ENCODE assay signal across 15 cellular contexts in genomic region chr5:1466631-1467265, GRCh38. TPM values are rescaled to one million over a fixed set of nuclear protein-coding genes. Genes with fewer than 3 reads are reported as not detected.
DNase-seq lines count a peak whose midpoint lies in the region; ATAC-seq and TF ChIP-seq lines count a peak whose summit lies in the region.
"Had no signal": no experiment of that assay in that cellular context is flagged by ENCODE, and none has a peak within 500 bp of the region (broad histone marks: within the 10 kb centered on the region; RNA-seq: fewer than 3 reads in every experiment).

No MANE protein-coding gene starts in this region.

- H3K9me3 ChIP-seq in BE2C: no peaks in the 10 kb centered on the region
- H3K9me3 ChIP-seq in IMR-90 (ENCODE audit: control insufficient read depth, insufficient read depth, low read length): no peaks in the 10 kb centered on the region; the same call in 1 of the 2 replicates

- H4K20me1 ChIP-seq in IMR-90 (ENCODE audit: insufficient read depth, low read length): peaks cover 15% of the 10 kb centered on the region

- no peak overlapping the region for H3K4ac ChIP-seq in IMR-90 (ENCODE audit: low read depth, low read length)

- H3K14ac ChIP-seq in IMR-90 (replicated peaks; ENCODE audit: low read depth, low read length): no peak overlapping the region

- H3K36me3 ChIP-seq in BE2C (peaks cover 46% of the 10 kb centered on the region), IMR-90 (ENCODE audit: control insufficient read depth, insufficient read depth, low read length) (peaks cover 82% of the 10 kb centered on the region)

- H3K4me3 ChIP-seq in BE2C (ENCODE audit: low read depth, low read length): no peak overlapping the region
- no peak overlapping the region for H3K4me3 ChIP-seq in IMR-90 (ENCODE audit: insufficient read depth, low read depth, low read length)
- H3K4me3 ChIP-seq: MG63 had no signal

- no peak overlapping the region for H3K23ac ChIP-seq in IMR-90 (ENCODE audit: low read depth, low read length)

- intact Hi-C loops in IMR-90 (cut with micrococcal nuclease) (no loop called here), sciatic nerve (cut with DNase I) (no loop called here)

- no peak for TF ChIP-seq POLR2A in IMR-90 (IDR thresholded peaks at IDR 0.05; ENCODE audit: low read depth, low read length)

- H3K9ac ChIP-seq in IMR-90 (ENCODE audit: low read depth, low read length): no peak overlapping the region

- DNase-seq in BE2C (peak; percentile 13), IMR-90 (no peak), islet precursor cell (peak; percentile 34), sciatic nerve (ENCODE audit: low spot score) (peak; percentile 54), inferior parietal cortex (ENCODE audit: extremely low spot score) (no peak)
- DNase-seq in stimulated activated CD4-positive, alpha-beta T cell treated with anti-CD3 and anti-CD28 coated beads, Interleukin-15, amount 100 ng/mL, for 24 hours: no peak
- DNase-seq: CD8-positive, alpha-beta T cell; DMS 273 treated with DMSO at 0.1 percent for 48 hours; MG63; NCI-H1930; NCI-H2171; NCI-H446 treated with DMSO at 0.1 percent for 48 hours; NCI-H748 treated with DMSO at 0.1 percent for 48 hours had no signal

- H4K8ac ChIP-seq in IMR-90 (ENCODE audit: low read depth in 2 of 2, low read length in 2 of 2): no peak overlapping the region

- ATAC-seq in IMR-90 (ENCODE audit: low read depth): no peak
- no peak for ATAC-seq in sciatic nerve
- no peak for ATAC-seq in GM18867 (IDR thresholded peaks at IDR 0.05; ENCODE audit: unreplicated experiment)
- ATAC-seq: CD8-positive, alpha-beta T cell had no signal

- no TSS peak for BruUV-seq in IMR-90 (replicated peaks; lab: Mats Ljungman, UMichigan)

- in situ Hi-C loops in IMR-90 (cut with MboI; ENCODE audit: low sequenced_read_pairs): no loop called here

- H2BK15ac ChIP-seq in IMR-90 (ENCODE audit: low read depth, low read length): no peak overlapping the region

- dilution Hi-C loops in IMR-90 (cut with HindIII; ENCODE audit: low sequenced_read_pairs, unreplicated experiment): no loop called here

- no peak overlapping the region for H3K18ac ChIP-seq in IMR-90 (ENCODE audit: low read depth, low read length)

- 88% methylated on average over 19 of the region's 37 CpGs; no CpG with 5 or more reads in 1 of the 2 experiments for WGBS in IMR-90 (ENCODE audit: extremely low coverage in 2 of 2, insufficient read length in 1 of 2), 2 experiments

- H3K27ac ChIP-seq in IMR-90 (ENCODE audit: insufficient read depth, low read length): no peak overlapping the region

- H3K27me3 ChIP-seq in BE2C: no peaks in the 10 kb centered on the region
- H3K27me3 ChIP-seq in IMR-90 (ENCODE audit: control insufficient read depth, insufficient read depth, low read length): no peaks in the 10 kb centered on the region
- H3K27me3 ChIP-seq: MG63 had no signal

- H3K4me2 ChIP-seq in IMR-90 (ENCODE audit: low read depth, low read length): no peak overlapping the region

- no peak overlapping the region for H2BK20ac ChIP-seq in IMR-90 (ENCODE audit: low read depth, low read length)

- no peaks in the 10 kb centered on the region for H3K4me1 ChIP-seq in BE2C
- H3K4me1 ChIP-seq in IMR-90 (ENCODE audit: control insufficient read depth, insufficient read depth, low read length): no peaks in the 10 kb centered on the region

- H2BK5ac ChIP-seq in IMR-90 (ENCODE audit: low read depth, low read length, poor library complexity, severe bottlenecking): no peak overlapping the region

- H3K56ac ChIP-seq in IMR-90 (ENCODE audit: extremely low read depth, insufficient read depth, low read length): no peak overlapping the region

- no peak overlapping the region for H2BK120ac ChIP-seq in IMR-90 (ENCODE audit: low read depth, low read length)

- no peak overlapping the region for H2AK5ac ChIP-seq in IMR-90 (ENCODE audit: low read depth, low read length)

- H3K79me1 ChIP-seq in IMR-90 (ENCODE audit: low read depth in 1 of 2, low read length in 2 of 2): peaks cover 4 to 10% of the 10 kb centered on the region in 2 experiments; a peak in 1 of 4 replicates

- H4K5ac ChIP-seq in IMR-90 (ENCODE audit: low read depth, low read length): no peak overlapping the region

- peaks cover 8% of the 10 kb centered on the region for H3K9me1 ChIP-seq in IMR-90 (ENCODE audit: insufficient read depth, low read length)

- H4K91ac ChIP-seq in IMR-90 (ENCODE audit: insufficient read depth, low read depth, low read length): no peak overlapping the region

- H2AFZ ChIP-seq in IMR-90 (replicated peaks; ENCODE audit: low read length, poor library complexity): no peak overlapping the region

- H2AK9ac ChIP-seq in IMR-90 (replicated peaks; ENCODE audit: low read depth, low read length, poor library complexity): peak overlapping the region; percentile 50

- CTCF ChIA-PET in IMR-90 (lab: Yijun Ruan, JAX): no interaction called here

- TF ChIP-seq CTCF in BE2C (IDR thresholded peaks at IDR 0.05; ENCODE audit: low read depth, low read length) (no peak), IMR-90 (conservative IDR thresholded peaks at IDR 0.05; ENCODE audit: low read depth, low read length) (no peak)

- TF ChIP-seq RAD21 in IMR-90 (IDR thresholded peaks at IDR 0.05; ENCODE audit: low read length): no peak

- POLR2A ChIA-PET in IMR-90 (lab: Charles Lee; ENCODE audit: unreplicated experiment): no interaction called here

TF ChIP-seq in IMR-90, 13 proteins besides CTCF, POLR2A, EP300 and RAD21:
- TF ChIP-seq RCOR1 (IDR thresholded peaks at IDR 0.05; ENCODE audit: insufficient replicate concordance, low read length) (no peak), CHD1 (IDR thresholded peaks at IDR 0.05; ENCODE audit: low read depth, low read length) (no peak), SMC3 (IDR thresholded peaks at IDR 0.05; ENCODE audit: low read depth, low read length) (no peak), USF2 (IDR thresholded peaks at IDR 0.05; ENCODE audit: low read depth, low read length) (no peak), BHLHE40 (IDR thresholded peaks at IDR 0.05; ENCODE audit: low read depth, low read length) (no peak), NFE2L2 (IDR thresholded peaks at IDR 0.05; ENCODE audit: low read depth, low read length) (no peak), CEBPB (IDR thresholded peaks at IDR 0.05; ENCODE audit: low read depth, low read length) (no peak), RFX5 (IDR thresholded peaks at IDR 0.05; ENCODE audit: low read depth, low read length) (no peak)

RNA-seq across cellular contexts. Expression of gene SLC6A3, which starts 21.5 kb away (rescaled TPM):
- 1.2 TPM for polyA plus RNA-seq in BE2C (2012; ENCODE audit: insufficient read depth, insufficient read length, low read depth)
- total RNA-seq in IMR-90 (2012; rRNA removed) (not detected in 2 replicates), sciatic nerve (not detected)
- not detected in 2 replicates for polyA plus RNA-seq in IMR-90 (2012; rRNA removed)
- polyA plus RNA-seq in IMR-90 (2012; cell fraction: cytosol; rRNA removed): not detected in 2 replicates
- polyA plus RNA-seq in IMR-90 (2012; cell fraction: nucleus; rRNA removed; ENCODE audit: low replicate concordance): not detected in 2 replicates
- total RNA-seq: CD8-positive, alpha-beta T cell; Daoy had no signal

RNA-seq across cellular contexts. Expression of gene LPCAT1, which starts 57.0 kb away (rescaled TPM):
- 28.2 TPM for polyA plus RNA-seq in BE2C (2012; ENCODE audit: insufficient read depth, insufficient read length, low read depth)
- total RNA-seq in IMR-90 (2012; rRNA removed) (17.7 and 22.2 TPM in 2 replicates), sciatic nerve (44.4 TPM)
- polyA plus RNA-seq in IMR-90 (2012; rRNA removed): 31.5 and 33.6 TPM in 2 replicates
- polyA plus RNA-seq in IMR-90 (2012; cell fraction: cytosol; rRNA removed): 38.2 and 38.4 TPM in 2 replicates
- polyA plus RNA-seq in IMR-90 (2012; cell fraction: nucleus; rRNA removed; ENCODE audit: low replicate concordance): 63.9 and 71.1 TPM in 2 replicates

Comparison
In these comparisons a context has a peak if more than half of its experiments do, and no peak if none do; other contexts are left out.
1. DNase-seq: peak in BE2C (single experiment), islet precursor cell (single experiment) and sciatic nerve (single experiment); none in IMR-90 (single experiment), inferior parietal cortex (single experiment) and stimulated activated CD4-positive, alpha-beta T cell treated with anti-CD3 and anti-CD28 coated beads, Interleukin-15, amount 100 ng/mL, for 24 hours (single experiment).